ENCODE assay signal across 22 cellular contexts in genomic region chr20:53033176-53033575, GRCh38.
"Had no signal": no experiment of that assay in that cellular context is flagged by ENCODE, and none has a peak within 500 bp of the region (broad histone marks: within the 10 kb centered on the region; RNA-seq: fewer than 3 reads in every experiment).

No MANE protein-coding gene starts in this region.

- H3K36me3 ChIP-seq: brain microvascular endothelial cell, Peyer's patch, SJCRH30, WERI-Rb-1 had no signal

- ATAC-seq: activated CD8-positive, alpha-beta T cell treated with anti-CD3 and anti-CD28 coated beads for 36 hours; activated T-cell treated with anti-CD3 and anti-CD28 coated beads, Interleukin-2, amount 50 U/mL, for 72 hours had no signal

- H3K4me1 ChIP-seq: Peyer's patch, SJCRH30 had no signal

- H3K27ac ChIP-seq: brain microvascular endothelial cell, Peyer's patch, RWPE1, SJCRH30, WERI-Rb-1 had no signal

- DNase-seq: activated CD4-positive, alpha-beta T cell treated with anti-CD3 and anti-CD28 coated beads for 4 hours; activated CD8-positive, alpha-beta memory T cell treated with anti-CD3 and anti-CD28 coated beads, Interleukin-2, amount 50 U/mL, for 4 hours; activated CD8-positive, alpha-beta T cell treated with anti-CD3 and anti-CD28 coated beads for 36 hours; activated gamma-delta T cell treated with Interleukin-2 at 50 U/mL for 16 hours; activated naive CD4-positive, alpha-beta T cell treated with anti-CD3 and anti-CD28 coated beads, Interleukin-2, amount 50 U/mL, for 16 hours; activated T-cell treated with anti-CD3 and anti-CD28 coated beads, Interleukin-2, amount 50 U/mL, for 72 hours; amygdala; brain microvascular endothelial cell; KG1; NCI-H1092; NCI-H1417; NCI-H2029; NCI-H2107; NCI-H345; NCI-H510A; Peyer's patch; Right ventricle myocardium superior; SJCRH30; SK-N-SH; T-helper 1 cell; WERI-Rb-1 had no signal

- H3K9me3 ChIP-seq: Peyer's patch, SJCRH30, SK-N-SH had no signal

- H3K27me3 ChIP-seq: brain microvascular endothelial cell, Peyer's patch had no signal

- H3K9ac ChIP-seq: SK-N-SH had no signal

- H3K4me3 ChIP-seq: Peyer's patch, SJCRH30 had no signal

- H3K4me2 ChIP-seq: SK-N-SH had no signal
